8 cellular contexts compared by ENCODE assay signal in genomic region chr6:116447496-116448011, GRCh38. TPM values are rescaled to one million over a fixed set of nuclear protein-coding genes. Genes with fewer than 3 reads are reported as not detected.
DNase-seq lines count a peak whose midpoint lies in the region; ATAC-seq and TF ChIP-seq lines count a peak whose summit lies in the region.

No MANE protein-coding gene starts in this region.

- ATAC-seq in GM21786 (IDR thresholded peaks at IDR 0.05; ENCODE audit: unreplicated experiment) = no peak

- peak; percentile 97 for DNase-seq in GM04503 (ENCODE audit: low read depth)
- DNase-seq in NCI-H2029 (lab: John Stamatoyannopoulos, UW) = peak; percentile 53
- peak; percentile 98 for DNase-seq in choroid plexus epithelial cell (ENCODE audit: low read depth)
- DNase-seq in osteoblast (ENCODE audit: insufficient read length, low spot score, missing footprints) = peak; percentile 80
- DNase-seq in NCI-H1694 treated with DMSO at 0.1 percent for 48 hours (lab: John Stamatoyannopoulos, UW) = no peak
- no peak for DNase-seq in germinal center (ENCODE audit: low spot score)
- no peak for DNase-seq in COLO668 (lab: John Stamatoyannopoulos, UW; ENCODE audit: unreplicated experiment)

- H2AFZ ChIP-seq in osteoblast (ENCODE audit: low read length) = no peak overlapping the region

- H3K4me3 ChIP-seq in choroid plexus epithelial cell (ENCODE audit: low read depth, low read length) = no peak overlapping the region
- no peak overlapping the region for H3K4me3 ChIP-seq in osteoblast (ENCODE audit: insufficient read depth, low read length)

- peak overlapping the region; percentile 72 for H3K4me2 ChIP-seq in osteoblast (ENCODE audit: insufficient read depth, low read length)

- no peaks in the 10 kb centered on the region for H3K36me3 ChIP-seq in osteoblast (ENCODE audit: insufficient read depth, low read length)

- no peaks in the 10 kb centered on the region for H3K27me3 ChIP-seq in osteoblast (ENCODE audit: insufficient read depth, low read length)

- no peaks in the 10 kb centered on the region for H3K79me2 ChIP-seq in osteoblast (ENCODE audit: insufficient read depth, low read length)

- peak overlapping the region; percentile 93 for H3K27ac ChIP-seq in osteoblast (ENCODE audit: low read depth, low read length)

- H3K9me3 ChIP-seq in osteoblast (ENCODE audit: low read depth, low read length) = no peaks in the 10 kb centered on the region

- TF ChIP-seq CTCF in choroid plexus epithelial cell (conservative IDR thresholded peaks at IDR 0.05; ENCODE audit: low read depth, low read length) (no peak), osteoblast (IDR thresholded peaks at IDR 0.05; ENCODE audit: extremely low read depth, low read depth, low read length) (no peak)

- peaks cover 32% of the 10 kb centered on the region for H3K4me1 ChIP-seq in osteoblast (ENCODE audit: insufficient read depth, low read length)

- no peaks in the 10 kb centered on the region for H4K20me1 ChIP-seq in osteoblast (ENCODE audit: insufficient read depth, low read length)

RNA-seq across cellular contexts. Expression of gene CALHM6, which starts 13.6 kb away (rescaled TPM):
- 0.72 and 0.88 TPM in 2 replicates for total RNA-seq in osteoblast

Comparison
In these comparisons a context has a peak if more than half of its experiments do, and no peak if none do; other contexts are left out.
1. DNase-seq: peak in GM04503 (single experiment), NCI-H2029 (single experiment), choroid plexus epithelial cell (single experiment) and osteoblast (single experiment); none in NCI-H1694 treated with DMSO at 0.1 percent for 48 hours (single experiment), germinal center (single experiment) and COLO668 (single experiment).